9 cellular contexts compared by ENCODE assay signal in genomic region chr4:170853422-170854021, GRCh38.
A peak's percentile ranks its signal among the peaks of the same experiment; 100 is the strongest.
DNase-seq lines count a peak whose midpoint lies in the region; ATAC-seq, FAIRE-seq and TF ChIP-seq lines count a peak whose summit lies in the region.
"Had no signal": no experiment of that assay in that cellular context is flagged by ENCODE, and none has a peak within 500 bp of the region (broad histone marks: within the 10 kb centered on the region; RNA-seq: fewer than 3 reads in every experiment).

No MANE protein-coding gene starts in this region.

- H3K27me3 Mint-ChIP-seq in activated T-helper 1 cell treated with anti-CD3 and anti-CD28 coated beads, Interleukin-12 subunit alpha, Interleukin-12 subunit beta, Interleukin-2, Interleukin-4 antibody, amounts not matched to agents 30 ng/mL and 10 ng/mL and 1 ng/mL, durations not matched to agents 14 hours and 24 hours and 36 hours (ENCODE audit: insufficient read depth) = no peaks in the 10 kb centered on the region

- no peak overlapping the region for H3K27ac Mint-ChIP-seq in activated T-helper 1 cell treated with anti-CD3 and anti-CD28 coated beads, Interleukin-12 subunit alpha, Interleukin-12 subunit beta, Interleukin-2, Interleukin-4 antibody, amounts not matched to agents 30 ng/mL and 10 ng/mL and 1 ng/mL, durations not matched to agents 14 hours and 24 hours and 36 hours

- H3K4me1 ChIP-seq in esophagus squamous epithelium = no peaks in the 10 kb centered on the region
- no peaks in the 10 kb centered on the region for H3K4me1 ChIP-seq in pancreas
- H3K4me1 ChIP-seq: BLaER1 had no signal

- TF ChIP-seq POLR2A in esophagus squamous epithelium (IDR thresholded peaks at IDR 0.05) = no peak

- no peaks in the 10 kb centered on the region for H3K9me3 ChIP-seq in esophagus squamous epithelium
- no peaks in the 10 kb centered on the region for H3K9me3 ChIP-seq in pancreas
- H3K9me3 ChIP-seq: BLaER1 had no signal

- ATAC-seq in GM19395 (IDR thresholded peaks at IDR 0.05; ENCODE audit: unreplicated experiment) (peak; percentile 77), HG03354 (IDR thresholded peaks at IDR 0.05; ENCODE audit: poor library complexity, severe bottlenecking, unreplicated experiment) (peak; percentile 89), pancreas (peak in 3 of 4 donors; percentile 71 to 88 (median 85))

- no peaks in the 10 kb centered on the region for H3K4me1 Mint-ChIP-seq in activated T-helper 1 cell treated with anti-CD3 and anti-CD28 coated beads, Interleukin-12 subunit alpha, Interleukin-12 subunit beta, Interleukin-2, Interleukin-4 antibody, amounts not matched to agents 30 ng/mL and 10 ng/mL and 1 ng/mL, durations not matched to agents 14 hours and 24 hours and 36 hours (ENCODE audit: low read depth)

- H3K27ac ChIP-seq in esophagus squamous epithelium = no peak overlapping the region
- H3K27ac ChIP-seq in pancreas = no peak overlapping the region
- H3K27ac ChIP-seq: BLaER1 had no signal

- no peaks in the 10 kb centered on the region for H3K36me3 Mint-ChIP-seq in activated T-helper 1 cell treated with anti-CD3 and anti-CD28 coated beads, Interleukin-12 subunit alpha, Interleukin-12 subunit beta, Interleukin-2, Interleukin-4 antibody, amounts not matched to agents 30 ng/mL and 10 ng/mL and 1 ng/mL, durations not matched to agents 14 hours and 24 hours and 36 hours (ENCODE audit: low read depth)

- H3K4me3 ChIP-seq in esophagus squamous epithelium (no peak overlapping the region), pancreas (no peak overlapping the region)
- H3K4me3 ChIP-seq: BLaER1 had no signal

- no peak overlapping the region for H3K4me3 Mint-ChIP-seq in activated T-helper 1 cell treated with anti-CD3 and anti-CD28 coated beads, Interleukin-12 subunit alpha, Interleukin-12 subunit beta, Interleukin-2, Interleukin-4 antibody, amounts not matched to agents 30 ng/mL and 10 ng/mL and 1 ng/mL, durations not matched to agents 14 hours and 24 hours and 36 hours

- no peaks in the 10 kb centered on the region for H3K27me3 ChIP-seq in esophagus squamous epithelium
- H3K27me3 ChIP-seq in pancreas = no peaks in the 10 kb centered on the region
- H3K27me3 ChIP-seq: BLaER1 had no signal

- intact Hi-C loops in esophagus squamous epithelium (cut with DNase I) = no loop called here
- intact Hi-C loops in pancreas (cut with DNase I) = no loop called here
- intact Hi-C loops in activated T-helper 1 cell treated with anti-CD3 and anti-CD28 coated beads, Interleukin-12 subunit alpha, Interleukin-12 subunit beta, Interleukin-2, Interleukin-4 antibody, amounts not matched to agents 30 ng/mL and 10 ng/mL and 1 ng/mL, durations not matched to agents 14 hours and 24 hours and 36 hours (cut with micrococcal nuclease) = loop anchor here (1.0 kb wide), 1 partner anchor 715 kb away; no protein-coding TSS in a partner anchor

- DNase-seq in NCI-H1436 (lab: John Stamatoyannopoulos, UW) = peak; percentile 38
- no peak for DNase-seq in NCI-H1436 treated with DMSO at 0.1 percent for 48 hours (lab: John Stamatoyannopoulos, UW)
- DNase-seq in RKO (ENCODE audit: low spot score) = peak; percentile 73
- DNase-seq in esophagus squamous epithelium (lab: John Stamatoyannopoulos, UW) = no peak
- DNase-seq in pancreas = peak; percentile 5 to 78 (median 40)
- DNase-seq in activated T-helper 1 cell treated with anti-CD3 and anti-CD28 coated beads, Interleukin-12 subunit alpha, Interleukin-12 subunit beta, Interleukin-2, Interleukin-4 antibody, amounts not matched to agents 30 ng/mL and 10 ng/mL and 1 ng/mL, durations not matched to agents 14 hours and 24 hours and 36 hours (ENCODE audit: low spot score) = no peak

- TF ChIP-seq CTCF in esophagus squamous epithelium (IDR thresholded peaks at IDR 0.05) = peak in 5 of 6 experiments; percentile 39 to 62 (median 52)
- TF ChIP-seq CTCF in pancreas (IDR thresholded peaks at IDR 0.05) = peak; percentile 20 to 71 (median 56)

- no peaks in the 10 kb centered on the region for H3K9me3 Mint-ChIP-seq in activated T-helper 1 cell treated with anti-CD3 and anti-CD28 coated beads, Interleukin-12 subunit alpha, Interleukin-12 subunit beta, Interleukin-2, Interleukin-4 antibody, amounts not matched to agents 30 ng/mL and 10 ng/mL and 1 ng/mL, durations not matched to agents 14 hours and 24 hours and 36 hours

- 21 to 25% methylated on average over 8 of the region's 8 CpGs for WGBS in esophagus squamous epithelium, 2 donors
- WGBS in pancreas, 2 donors = 15 to 17% methylated on average over 8 of the region's 8 CpGs

- peak; percentile 39 for FAIRE-seq in pancreas (lab: Jason Lieb, UNC)

- H3K36me3 ChIP-seq in esophagus squamous epithelium (no peaks in the 10 kb centered on the region), pancreas (no peaks in the 10 kb centered on the region)
- H3K36me3 ChIP-seq: BLaER1 had no signal

Comparison
In these comparisons a context has a peak if more than half of its experiments do, and no peak if none do; other contexts are left out.
1. DNase-seq: peak in NCI-H1436 (single experiment), RKO (single experiment) and pancreas (6 of 6); none in NCI-H1436 treated with DMSO at 0.1 percent for 48 hours (single experiment), esophagus squamous epithelium (single experiment) and activated T-helper 1 cell treated with anti-CD3 and anti-CD28 coated beads, Interleukin-12 subunit alpha, Interleukin-12 subunit beta, Interleukin-2, Interleukin-4 antibody, amounts not matched to agents 30 ng/mL and 10 ng/mL and 1 ng/mL, durations not matched to agents 14 hours and 24 hours and 36 hours (single experiment).
2. Peak in every context shown above with its lines, with median percentiles within 50 percentile points of each other: ATAC-seq.